ENCODE assay signal across 8 cellular contexts in genomic region chr2:119352357-119352756, GRCh38. TPM values are rescaled to one million over a fixed set of nuclear protein-coding genes. Genes with fewer than 3 reads are reported as not detected.
DNase-seq lines count a peak whose midpoint lies in the region; ATAC-seq and TF ChIP-seq lines count a peak whose summit lies in the region.

No MANE protein-coding gene starts in this region.

- H3K9ac ChIP-seq in endodermal cell (ENCODE audit: extremely low read depth, low read length, poor library complexity, severe bottlenecking): no peak overlapping the region

- H3K27me3 Mint-ChIP-seq in endodermal cell (ENCODE audit: insufficient read depth): no peaks in the 10 kb centered on the region
- no peaks in the 10 kb centered on the region for H3K27me3 Mint-ChIP-seq in chondrocyte (ENCODE audit: low read depth)

- TF ChIP-seq POLR2A in Peyer's patch (IDR thresholded peaks at IDR 0.05): no peak

- CTCF ChIA-PET in GM10248 (lab: Yijun Ruan, JAX): interaction anchor here (0.7 to 1.0 kb wide), 4 partner anchors 10 to 824 kb away, joined by 3 to 6 read pairs (median 3); no protein-coding TSS in a partner anchor

- no peaks in the 10 kb centered on the region for H3K9me3 ChIP-seq in endodermal cell (ENCODE audit: control insufficient read depth, low read length)
- no peaks in the 10 kb centered on the region for H3K9me3 ChIP-seq in Peyer's patch

- H3K36me3 Mint-ChIP-seq in endodermal cell (ENCODE audit: low read depth): peaks cover 3% of the 10 kb centered on the region
- H3K36me3 Mint-ChIP-seq in chondrocyte (ENCODE audit: low read depth): no peaks in the 10 kb centered on the region

- peaks cover 15% of the 10 kb centered on the region for H3K4me1 Mint-ChIP-seq in endodermal cell
- no peaks in the 10 kb centered on the region for H3K4me1 Mint-ChIP-seq in chondrocyte (ENCODE audit: low read depth)

- peaks cover 4% of the 10 kb centered on the region for H3K9me3 Mint-ChIP-seq in endodermal cell
- H3K9me3 Mint-ChIP-seq in chondrocyte (ENCODE audit: low read depth): no peaks in the 10 kb centered on the region

- H3K4me3 ChIP-seq in endodermal cell (ENCODE audit: low read length): no peak overlapping the region
- H3K4me3 ChIP-seq in Peyer's patch: no peak overlapping the region

- H3K36me3 ChIP-seq in endodermal cell (ENCODE audit: control insufficient read depth, insufficient read depth, low read length) (no peaks in the 10 kb centered on the region), Peyer's patch (no peaks in the 10 kb centered on the region)

- ATAC-seq in GM21367 (IDR thresholded peaks at IDR 0.05; ENCODE audit: unreplicated experiment) (peak; percentile 90), HG03469 (IDR thresholded peaks at IDR 0.05; ENCODE audit: unreplicated experiment) (peak; percentile 95)

- no peaks in the 10 kb centered on the region for H3K27me3 ChIP-seq in endodermal cell (ENCODE audit: control insufficient read depth, insufficient read depth, low read length, poor library complexity, severe bottlenecking)
- no peaks in the 10 kb centered on the region for H3K27me3 ChIP-seq in Peyer's patch

- H3K27ac ChIP-seq in endodermal cell (ENCODE audit: low read depth, low read length): no peak overlapping the region
- no peak overlapping the region for H3K27ac ChIP-seq in Peyer's patch

- TF ChIP-seq CTCF in GM10248 (IDR thresholded peaks at IDR 0.05; ENCODE audit: control extremely low read depth, extremely low read depth, low read depth, missing control alignments): no peak
- no peak for TF ChIP-seq CTCF in endodermal cell (conservative IDR thresholded peaks at IDR 0.05)
- TF ChIP-seq CTCF in Peyer's patch (IDR thresholded peaks at IDR 0.05): no peak
- TF ChIP-seq CTCF in chondrocyte (IDR thresholded peaks at IDR 0.05): no peak

- peak; percentile 58 for DNase-seq in GM10248 (ENCODE audit: extremely low spot score)
- peak; percentile 62 for DNase-seq in endodermal cell
- DNase-seq in D341Med (ENCODE audit: low spot score): no peak
- DNase-seq in activated gamma-delta T cell treated with Interleukin-2 at 50 U/mL for 16 hours: no peak
- DNase-seq in Peyer's patch: no peak
- no peak for DNase-seq in chondrocyte (ENCODE audit: low spot score)

- H3K27ac Mint-ChIP-seq in endodermal cell: no peak overlapping the region
- H3K27ac Mint-ChIP-seq in chondrocyte (ENCODE audit: unreplicated experiment): no peak overlapping the region

- POLR2A ChIA-PET in GM10248 (lab: Yijun Ruan, JAX): interaction anchor here (1.7 kb wide), 1 partner anchor 11 kb away, joined by 5 read pairs; no protein-coding TSS in a partner anchor

- H3K4me1 ChIP-seq in endodermal cell (ENCODE audit: control insufficient read depth, insufficient read depth, low read length) (no peaks in the 10 kb centered on the region), Peyer's patch (no peaks in the 10 kb centered on the region)

- H3K4me3 Mint-ChIP-seq in endodermal cell (no peak overlapping the region), chondrocyte (ENCODE audit: unreplicated experiment) (no peak overlapping the region)

RNA-seq across cellular contexts. Expression of gene C2orf76, which starts 14.3 kb away (rescaled TPM):
- total RNA-seq in endodermal cell (10 to 100 TPM; 10.7 to 10.9 TPM), Peyer's patch (1 to 10 TPM in 2 of 4 donors, not detected in 2; 1.6 to 2.9 TPM), chondrocyte (9.6 to 13.6 TPM (median 11.0 TPM) in 3 replicates)
- 18.0 TPM for polyA plus RNA-seq in endodermal cell (2013, experiment 1 of 2)
- polyA plus RNA-seq in endodermal cell (2013, experiment 2 of 2): 17.2 TPM

RNA-seq across cellular contexts. Expression of gene DBI, which starts 14.4 kb away (rescaled TPM):
- 100 to 1,000 TPM; 138 to 178 TPM for total RNA-seq in endodermal cell
- 244 TPM for polyA plus RNA-seq in endodermal cell (2013, experiment 1 of 2)
- 262 TPM for polyA plus RNA-seq in endodermal cell (2013, experiment 2 of 2)
- total RNA-seq in Peyer's patch: 100 to 1,000 TPM; 121 to 237 (median 194) TPM
- total RNA-seq in chondrocyte: 72.9 to 73.8 TPM (median 73.8 TPM) in 3 replicates

Comparison
In these comparisons a context has a peak if more than half of its experiments do, and no peak if none do; other contexts are left out.
1. DNase-seq: peak in GM10248 (single experiment) and endodermal cell (single experiment); none in D341Med (single experiment), activated gamma-delta T cell treated with Interleukin-2 at 50 U/mL for 16 hours (single experiment), Peyer's patch (0 of 3) and chondrocyte (single experiment).